1 cellular context compared by ENCODE assay signal in the genomic region with DNA sequence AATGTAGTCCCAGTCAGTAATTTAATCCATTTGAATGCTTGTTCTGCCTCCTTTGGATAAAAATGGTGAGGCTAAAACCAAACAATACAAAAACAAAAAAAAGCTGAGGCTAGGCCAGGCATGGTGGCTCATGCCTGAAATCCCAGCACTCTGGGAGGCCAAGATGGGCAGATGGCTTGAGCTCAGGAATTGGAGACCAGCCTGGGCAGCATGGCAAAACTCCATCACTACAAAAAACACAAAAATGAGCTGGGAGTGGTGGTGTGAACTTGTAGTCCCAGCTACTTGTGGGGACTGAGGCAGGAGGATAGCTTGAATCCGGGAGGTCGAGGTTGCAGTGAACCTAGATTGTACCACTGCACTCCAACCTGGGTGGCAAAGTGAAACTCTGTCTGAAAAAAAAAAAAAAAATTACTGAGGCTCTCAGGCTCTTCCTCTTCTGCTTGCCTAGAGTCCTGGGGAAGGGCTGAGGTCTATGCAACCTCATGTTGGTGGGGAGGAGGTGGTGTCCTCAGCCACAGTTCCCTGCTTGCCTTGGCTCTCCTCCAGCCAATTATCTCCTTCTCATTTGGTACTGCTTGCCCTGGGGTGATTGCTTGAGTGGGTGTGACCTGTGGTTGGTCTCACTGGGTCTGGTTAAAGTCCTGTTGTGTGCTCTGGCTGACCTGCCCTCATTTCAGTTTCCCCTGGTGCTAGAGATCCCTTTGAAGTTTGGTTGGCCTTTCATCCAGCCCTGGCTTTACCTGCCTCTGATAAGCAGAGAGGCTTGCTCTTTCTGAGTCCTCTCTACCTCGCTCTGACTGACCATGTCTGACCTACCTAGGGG.
TF ChIP-seq lines count a peak whose summit lies in the region.

No MANE protein-coding gene starts in this region.

TF ChIP-seq in HepG2, 621 proteins besides CTCF, POLR2A, EP300 and RAD21 (continued from another document and continues in another):
- TF ChIP-seq, protein P1, sequence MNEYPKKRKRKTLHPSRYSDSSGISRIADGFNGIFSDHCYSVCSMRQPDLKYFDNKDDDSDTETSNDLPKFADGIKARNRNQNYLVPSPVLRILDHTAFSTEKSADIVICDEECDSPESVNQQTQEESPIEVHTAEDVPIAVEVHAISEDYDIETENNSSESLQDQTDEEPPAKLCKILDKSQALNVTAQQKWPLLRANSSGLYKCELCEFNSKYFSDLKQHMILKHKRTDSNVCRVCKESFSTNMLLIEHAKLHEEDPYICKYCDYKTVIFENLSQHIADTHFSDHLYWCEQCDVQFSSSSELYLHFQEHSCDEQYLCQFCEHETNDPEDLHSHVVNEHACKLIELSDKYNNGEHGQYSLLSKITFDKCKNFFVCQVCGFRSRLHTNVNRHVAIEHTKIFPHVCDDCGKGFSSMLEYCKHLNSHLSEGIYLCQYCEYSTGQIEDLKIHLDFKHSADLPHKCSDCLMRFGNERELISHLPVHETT (CRISPR knock-in tag; conservative IDR thresholded peaks at IDR 0.05) = no peak
- no peak for TF ChIP-seq SNAI1 (CRISPR knock-in tag; IDR thresholded peaks at IDR 0.05; ENCODE audit: borderline replicate concordance)
- no peak for TF ChIP-seq FIP1L1 (IDR thresholded peaks at IDR 0.05; ENCODE audit: borderline replicate concordance, insufficient read depth, low read depth, low read length)
- TF ChIP-seq PCBP1 (IDR thresholded peaks at IDR 0.05; ENCODE audit: borderline replicate concordance, low read depth, low read length) = no peak
- TF ChIP-seq AHR (CRISPR knock-in tag; IDR thresholded peaks at IDR 0.05) = no peak
- TF ChIP-seq MAF1 (CRISPR knock-in tag; IDR thresholded peaks at IDR 0.05; ENCODE audit: borderline replicate concordance) = no peak
- TF ChIP-seq BORCS8-MEF2B (CRISPR knock-in tag; IDR thresholded peaks at IDR 0.05) = no peak; the same call in 1 of the 2 replicates
- TF ChIP-seq ZNF256 (CRISPR knock-in tag; conservative IDR thresholded peaks at IDR 0.05) = no peak
- TF ChIP-seq, protein P2, sequence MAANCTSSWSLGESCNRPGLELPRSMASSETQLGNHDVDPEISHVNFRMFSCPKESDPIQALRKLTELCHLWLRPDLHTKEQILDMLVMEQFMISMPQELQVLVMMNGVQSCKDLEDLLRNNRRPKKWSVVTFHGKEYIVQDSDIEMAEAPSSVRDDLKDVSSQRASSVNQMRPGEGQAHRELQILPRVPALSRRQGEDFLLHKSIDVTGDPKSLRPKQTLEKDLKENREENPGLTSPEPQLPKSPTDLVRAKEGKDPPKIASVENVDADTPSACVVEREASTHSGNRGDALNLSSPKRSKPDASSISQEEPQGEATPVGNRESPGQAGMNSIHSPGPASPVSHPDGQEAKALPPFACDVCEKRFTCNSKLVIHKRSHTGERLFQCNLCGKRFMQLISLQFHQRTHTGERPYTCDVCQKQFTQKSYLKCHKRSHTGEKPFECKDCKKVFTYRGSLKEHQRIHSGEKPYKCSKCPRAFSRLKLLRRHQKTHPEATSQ (CRISPR knock-in tag; IDR thresholded peaks at IDR 0.05; ENCODE audit: borderline replicate concordance) = no peak; the same call in 1 of the 2 replicates
- TF ChIP-seq, protein P3, sequence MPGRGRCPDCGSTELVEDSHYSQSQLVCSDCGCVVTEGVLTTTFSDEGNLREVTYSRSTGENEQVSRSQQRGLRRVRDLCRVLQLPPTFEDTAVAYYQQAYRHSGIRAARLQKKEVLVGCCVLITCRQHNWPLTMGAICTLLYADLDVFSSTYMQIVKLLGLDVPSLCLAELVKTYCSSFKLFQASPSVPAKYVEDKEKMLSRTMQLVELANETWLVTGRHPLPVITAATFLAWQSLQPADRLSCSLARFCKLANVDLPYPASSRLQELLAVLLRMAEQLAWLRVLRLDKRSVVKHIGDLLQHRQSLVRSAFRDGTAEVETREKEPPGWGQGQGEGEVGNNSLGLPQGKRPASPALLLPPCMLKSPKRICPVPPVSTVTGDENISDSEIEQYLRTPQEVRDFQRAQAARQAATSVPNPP (CRISPR knock-in tag; IDR thresholded peaks at IDR 0.05) = no peak
- no peak for TF ChIP-seq ZBTB1 (CRISPR knock-in tag; IDR thresholded peaks at IDR 0.05; ENCODE audit: borderline replicate concordance)
- peak; percentile 42; the same call in 1 of the 2 replicates for TF ChIP-seq NFYC (CRISPR knock-in tag; IDR thresholded peaks at IDR 0.05)
- TF ChIP-seq, protein P4, sequence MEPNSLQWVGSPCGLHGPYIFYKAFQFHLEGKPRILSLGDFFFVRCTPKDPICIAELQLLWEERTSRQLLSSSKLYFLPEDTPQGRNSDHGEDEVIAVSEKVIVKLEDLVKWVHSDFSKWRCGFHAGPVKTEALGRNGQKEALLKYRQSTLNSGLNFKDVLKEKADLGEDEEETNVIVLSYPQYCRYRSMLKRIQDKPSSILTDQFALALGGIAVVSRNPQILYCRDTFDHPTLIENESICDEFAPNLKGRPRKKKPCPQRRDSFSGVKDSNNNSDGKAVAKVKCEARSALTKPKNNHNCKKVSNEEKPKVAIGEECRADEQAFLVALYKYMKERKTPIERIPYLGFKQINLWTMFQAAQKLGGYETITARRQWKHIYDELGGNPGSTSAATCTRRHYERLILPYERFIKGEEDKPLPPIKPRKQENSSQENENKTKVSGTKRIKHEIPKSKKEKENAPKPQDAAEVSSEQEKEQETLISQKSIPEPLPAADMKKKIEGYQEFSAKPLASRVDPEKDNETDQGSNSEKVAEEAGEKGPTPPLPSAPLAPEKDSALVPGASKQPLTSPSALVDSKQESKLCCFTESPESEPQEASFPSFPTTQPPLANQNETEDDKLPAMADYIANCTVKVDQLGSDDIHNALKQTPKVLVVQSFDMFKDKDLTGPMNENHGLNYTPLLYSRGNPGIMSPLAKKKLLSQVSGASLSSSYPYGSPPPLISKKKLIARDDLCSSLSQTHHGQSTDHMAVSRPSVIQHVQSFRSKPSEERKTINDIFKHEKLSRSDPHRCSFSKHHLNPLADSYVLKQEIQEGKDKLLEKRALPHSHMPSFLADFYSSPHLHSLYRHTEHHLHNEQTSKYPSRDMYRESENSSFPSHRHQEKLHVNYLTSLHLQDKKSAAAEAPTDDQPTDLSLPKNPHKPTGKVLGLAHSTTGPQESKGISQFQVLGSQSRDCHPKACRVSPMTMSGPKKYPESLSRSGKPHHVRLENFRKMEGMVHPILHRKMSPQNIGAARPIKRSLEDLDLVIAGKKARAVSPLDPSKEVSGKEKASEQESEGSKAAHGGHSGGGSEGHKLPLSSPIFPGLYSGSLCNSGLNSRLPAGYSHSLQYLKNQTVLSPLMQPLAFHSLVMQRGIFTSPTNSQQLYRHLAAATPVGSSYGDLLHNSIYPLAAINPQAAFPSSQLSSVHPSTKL (CRISPR knock-in tag; IDR thresholded peaks at IDR 0.05) = peak; percentile 43; the same call in 1 of the 2 replicates
- TF ChIP-seq DPF2 (CRISPR knock-in tag; IDR thresholded peaks at IDR 0.05; ENCODE audit: borderline replicate concordance, low read depth) = no peak
- TF ChIP-seq, protein P5, sequence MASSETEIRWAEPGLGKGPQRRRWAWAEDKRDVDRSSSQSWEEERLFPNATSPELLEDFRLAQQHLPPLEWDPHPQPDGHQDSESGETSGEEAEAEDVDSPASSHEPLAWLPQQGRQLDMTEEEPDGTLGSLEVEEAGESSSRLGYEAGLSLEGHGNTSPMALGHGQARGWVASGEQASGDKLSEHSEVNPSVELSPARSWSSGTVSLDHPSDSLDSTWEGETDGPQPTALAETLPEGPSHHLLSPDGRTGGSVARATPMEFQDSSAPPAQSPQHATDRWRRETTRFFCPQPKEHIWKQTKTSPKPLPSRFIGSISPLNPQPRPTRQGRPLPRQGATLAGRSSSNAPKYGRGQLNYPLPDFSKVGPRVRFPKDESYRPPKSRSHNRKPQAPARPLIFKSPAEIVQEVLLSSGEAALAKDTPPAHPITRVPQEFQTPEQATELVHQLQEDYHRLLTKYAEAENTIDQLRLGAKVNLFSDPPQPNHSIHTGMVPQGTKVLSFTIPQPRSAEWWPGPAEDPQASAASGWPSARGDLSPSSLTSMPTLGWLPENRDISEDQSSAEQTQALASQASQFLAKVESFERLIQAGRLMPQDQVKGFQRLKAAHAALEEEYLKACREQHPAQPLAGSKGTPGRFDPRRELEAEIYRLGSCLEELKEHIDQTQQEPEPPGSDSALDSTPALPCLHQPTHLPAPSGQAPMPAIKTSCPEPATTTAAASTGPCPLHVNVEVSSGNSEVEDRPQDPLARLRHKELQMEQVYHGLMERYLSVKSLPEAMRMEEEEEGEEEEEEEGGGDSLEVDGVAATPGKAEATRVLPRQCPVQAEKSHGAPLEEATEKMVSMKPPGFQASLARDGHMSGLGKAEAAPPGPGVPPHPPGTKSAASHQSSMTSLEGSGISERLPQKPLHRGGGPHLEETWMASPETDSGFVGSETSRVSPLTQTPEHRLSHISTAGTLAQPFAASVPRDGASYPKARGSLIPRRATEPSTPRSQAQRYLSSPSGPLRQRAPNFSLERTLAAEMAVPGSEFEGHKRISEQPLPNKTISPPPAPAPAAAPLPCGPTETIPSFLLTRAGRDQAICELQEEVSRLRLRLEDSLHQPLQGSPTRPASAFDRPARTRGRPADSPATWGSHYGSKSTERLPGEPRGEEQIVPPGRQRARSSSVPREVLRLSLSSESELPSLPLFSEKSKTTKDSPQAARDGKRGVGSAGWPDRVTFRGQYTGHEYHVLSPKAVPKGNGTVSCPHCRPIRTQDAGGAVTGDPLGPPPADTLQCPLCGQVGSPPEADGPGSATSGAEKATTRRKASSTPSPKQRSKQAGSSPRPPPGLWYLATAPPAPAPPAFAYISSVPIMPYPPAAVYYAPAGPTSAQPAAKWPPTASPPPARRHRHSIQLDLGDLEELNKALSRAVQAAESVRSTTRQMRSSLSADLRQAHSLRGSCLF (CRISPR knock-in tag; IDR thresholded peaks at IDR 0.05; ENCODE audit: borderline replicate concordance) = no peak
- no peak for TF ChIP-seq ZNF616 (CRISPR knock-in tag; IDR thresholded peaks at IDR 0.05; ENCODE audit: low read depth)
- TF ChIP-seq ZSCAN21 (CRISPR knock-in tag; IDR thresholded peaks at IDR 0.05; ENCODE audit: borderline replicate concordance) = 0 out of 2 replicates have a peak, but pooled peaks have one; percentile 45
- TF ChIP-seq MIER2 (CRISPR knock-in tag; IDR thresholded peaks at IDR 0.05) = peak; percentile 53; the same call in 1 of the 2 replicates
- TF ChIP-seq, protein P6, sequence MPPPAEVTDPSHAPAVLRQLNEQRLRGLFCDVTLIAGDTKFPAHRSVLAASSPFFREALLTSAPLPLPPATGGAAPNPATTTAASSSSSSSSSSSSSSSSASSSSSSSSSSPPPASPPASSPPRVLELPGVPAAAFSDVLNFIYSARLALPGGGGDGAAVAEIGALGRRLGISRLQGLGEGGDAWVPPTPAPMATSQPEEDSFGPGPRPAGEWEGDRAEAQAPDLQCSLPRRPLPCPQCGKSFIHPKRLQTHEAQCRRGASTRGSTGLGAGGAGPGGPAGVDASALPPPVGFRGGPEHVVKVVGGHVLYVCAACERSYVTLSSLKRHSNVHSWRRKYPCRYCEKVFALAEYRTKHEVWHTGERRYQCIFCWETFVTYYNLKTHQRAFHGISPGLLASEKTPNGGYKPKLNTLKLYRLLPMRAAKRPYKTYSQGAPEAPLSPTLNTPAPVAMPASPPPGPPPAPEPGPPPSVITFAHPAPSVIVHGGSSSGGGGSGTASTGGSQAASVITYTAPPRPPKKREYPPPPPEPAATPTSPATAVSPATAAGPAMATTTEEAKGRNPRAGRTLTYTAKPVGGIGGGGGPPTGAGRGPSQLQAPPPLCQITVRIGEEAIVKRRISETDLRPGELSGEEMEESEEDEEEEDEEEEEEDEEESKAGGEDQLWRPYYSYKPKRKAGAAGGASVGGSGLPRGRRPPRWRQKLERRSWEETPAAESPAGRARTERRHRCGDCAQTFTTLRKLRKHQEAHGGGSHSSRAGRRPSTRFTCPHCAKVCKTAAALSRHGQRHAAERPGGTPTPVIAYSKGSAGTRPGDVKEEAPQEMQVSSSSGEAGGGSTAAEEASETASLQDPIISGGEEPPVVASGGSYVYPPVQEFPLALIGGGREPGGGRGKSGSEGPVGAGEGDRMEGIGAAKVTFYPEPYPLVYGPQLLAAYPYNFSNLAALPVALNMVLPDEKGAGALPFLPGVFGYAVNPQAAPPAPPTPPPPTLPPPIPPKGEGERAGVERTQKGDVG (CRISPR knock-in tag; IDR thresholded peaks at IDR 0.05; ENCODE audit: borderline replicate concordance) = no peak
- TF ChIP-seq JUNB (CRISPR knock-in tag; IDR thresholded peaks at IDR 0.05; ENCODE audit: borderline replicate concordance) = no peak
- TF ChIP-seq FOSL2 (CRISPR knock-in tag; IDR thresholded peaks at IDR 0.05) = no peak
- 0 out of 2 replicates have a peak, but pooled peaks have one; percentile 3 for TF ChIP-seq CEBPG (CRISPR knock-in tag; IDR thresholded peaks at IDR 0.05)
- TF ChIP-seq, protein P7, sequence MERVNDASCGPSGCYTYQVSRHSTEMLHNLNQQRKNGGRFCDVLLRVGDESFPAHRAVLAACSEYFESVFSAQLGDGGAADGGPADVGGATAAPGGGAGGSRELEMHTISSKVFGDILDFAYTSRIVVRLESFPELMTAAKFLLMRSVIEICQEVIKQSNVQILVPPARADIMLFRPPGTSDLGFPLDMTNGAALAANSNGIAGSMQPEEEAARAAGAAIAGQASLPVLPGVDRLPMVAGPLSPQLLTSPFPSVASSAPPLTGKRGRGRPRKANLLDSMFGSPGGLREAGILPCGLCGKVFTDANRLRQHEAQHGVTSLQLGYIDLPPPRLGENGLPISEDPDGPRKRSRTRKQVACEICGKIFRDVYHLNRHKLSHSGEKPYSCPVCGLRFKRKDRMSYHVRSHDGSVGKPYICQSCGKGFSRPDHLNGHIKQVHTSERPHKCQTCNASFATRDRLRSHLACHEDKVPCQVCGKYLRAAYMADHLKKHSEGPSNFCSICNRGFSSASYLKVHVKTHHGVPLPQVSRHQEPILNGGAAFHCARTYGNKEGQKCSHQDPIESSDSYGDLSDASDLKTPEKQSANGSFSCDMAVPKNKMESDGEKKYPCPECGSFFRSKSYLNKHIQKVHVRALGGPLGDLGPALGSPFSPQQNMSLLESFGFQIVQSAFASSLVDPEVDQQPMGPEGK (CRISPR knock-in tag; IDR thresholded peaks at IDR 0.05) = peak; percentile 76
- no peak for TF ChIP-seq TMF1 (CRISPR knock-in tag; IDR thresholded peaks at IDR 0.05; ENCODE audit: low read depth)
- TF ChIP-seq, protein P8, sequence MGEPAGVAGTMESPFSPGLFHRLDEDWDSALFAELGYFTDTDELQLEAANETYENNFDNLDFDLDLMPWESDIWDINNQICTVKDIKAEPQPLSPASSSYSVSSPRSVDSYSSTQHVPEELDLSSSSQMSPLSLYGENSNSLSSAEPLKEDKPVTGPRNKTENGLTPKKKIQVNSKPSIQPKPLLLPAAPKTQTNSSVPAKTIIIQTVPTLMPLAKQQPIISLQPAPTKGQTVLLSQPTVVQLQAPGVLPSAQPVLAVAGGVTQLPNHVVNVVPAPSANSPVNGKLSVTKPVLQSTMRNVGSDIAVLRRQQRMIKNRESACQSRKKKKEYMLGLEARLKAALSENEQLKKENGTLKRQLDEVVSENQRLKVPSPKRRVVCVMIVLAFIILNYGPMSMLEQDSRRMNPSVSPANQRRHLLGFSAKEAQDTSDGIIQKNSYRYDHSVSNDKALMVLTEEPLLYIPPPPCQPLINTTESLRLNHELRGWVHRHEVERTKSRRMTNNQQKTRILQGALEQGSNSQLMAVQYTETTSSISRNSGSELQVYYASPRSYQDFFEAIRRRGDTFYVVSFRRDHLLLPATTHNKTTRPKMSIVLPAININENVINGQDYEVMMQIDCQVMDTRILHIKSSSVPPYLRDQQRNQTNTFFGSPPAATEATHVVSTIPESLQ (CRISPR knock-in tag; conservative IDR thresholded peaks at IDR 0.05) = no peak
- TF ChIP-seq ZNF772 (CRISPR knock-in tag; IDR thresholded peaks at IDR 0.05) = no peak
- no peak for TF ChIP-seq ZNF672 (CRISPR knock-in tag; IDR thresholded peaks at IDR 0.05)
- no peak for TF ChIP-seq TCF12 (IDR thresholded peaks at IDR 0.05)
- no peak for TF ChIP-seq TCF12 (CRISPR knock-in tag; IDR thresholded peaks at IDR 0.05)
- no peak for TF ChIP-seq FOXK2 (IDR thresholded peaks at IDR 0.05)
- no peak for TF ChIP-seq NRL (CRISPR knock-in tag; IDR thresholded peaks at IDR 0.05; ENCODE audit: borderline replicate concordance)
- TF ChIP-seq ZNF33A (CRISPR knock-in tag; IDR thresholded peaks at IDR 0.05; ENCODE audit: borderline replicate concordance) = no peak
- 0 out of 2 replicates have a peak, but pooled peaks have one; percentile 40 for TF ChIP-seq YEATS4 (CRISPR knock-in tag; IDR thresholded peaks at IDR 0.05; ENCODE audit: borderline replicate concordance)
